ENCODE assay signal across 18 cellular contexts in genomic region chr10:5574642-5575131, GRCh38. TPM values are rescaled to one million over a fixed set of nuclear protein-coding genes. Genes with fewer than 3 reads are reported as not detected.
DNase-seq lines count a peak whose midpoint lies in the region; ATAC-seq, FAIRE-seq and TF ChIP-seq lines count a peak whose summit lies in the region.
"Had no signal": no experiment of that assay in that cellular context is flagged by ENCODE, and none has a peak within 500 bp of the region (broad histone marks: within the 10 kb centered on the region; RNA-seq: fewer than 3 reads in every experiment).

No MANE protein-coding gene starts in this region.

- H3K27ac Mint-ChIP-seq in effector memory CD8-positive, alpha-beta T cell, result no peak overlapping the region
- H3K27ac Mint-ChIP-seq: memory B cell had no signal

- H3K9me3 ChIP-seq in A549 (no peaks in the 10 kb centered on the region), hepatocyte (ENCODE audit: low read depth) (no peaks in the 10 kb centered on the region)
- H3K9me3 ChIP-seq: body of pancreas, suprapubic skin had no signal

- no peak overlapping the region for H3K4me3 Mint-ChIP-seq in effector memory CD8-positive, alpha-beta T cell
- H3K4me3 Mint-ChIP-seq: CD4-positive, CD25-positive, alpha-beta regulatory T cell; memory B cell had no signal

- no peaks in the 10 kb centered on the region for H3K9me2 ChIP-seq in hepatocyte (replicated peaks; ENCODE audit: insufficient read depth)

- no peak overlapping the region for H2AFZ ChIP-seq in hepatocyte

- CTCF ChIA-PET in A549 (lab: Yijun Ruan, JAX) (interaction anchor here (1.3 kb wide), 1 partner anchor 48 kb away, joined by 3 read pairs; no protein-coding TSS in a partner anchor), RWPE1 (lab: Yijun Ruan, JAX) (interaction anchor here (0.6 kb wide), 1 partner anchor 11 kb away, joined by 3 read pairs; no protein-coding TSS in a partner anchor)

- no peak for TF ChIP-seq POLR2A in A549 (IDR thresholded peaks at IDR 0.05; ENCODE audit: low read length)

- H3K79me2 ChIP-seq in hepatocyte, result no peaks in the 10 kb centered on the region

- no peak for TF ChIP-seq CTCF in A549 (IDR thresholded peaks at IDR 0.05)
- no peak for TF ChIP-seq CTCF in RWPE1 (conservative IDR thresholded peaks at IDR 0.05; ENCODE audit: low read depth)
- TF ChIP-seq CTCF in hepatocyte (IDR thresholded peaks at IDR 0.05; ENCODE audit: poor library complexity), result no peak

- no peak for TF ChIP-seq EP300 in A549 (IDR thresholded peaks at IDR 0.05)

- 81% methylated on average over 14 of the region's 14 CpGs for WGBS in A549 (ENCODE audit: missing lambda C conversion rate)
- 58% methylated on average over 14 of the region's 14 CpGs for WGBS in hepatocyte (ENCODE audit: low lambda C conversion rate, missing lambda C conversion rate)

- no peak overlapping the region for H3K4me2 ChIP-seq in A549
- H3K4me2 ChIP-seq in hepatocyte, result peak overlapping the region; percentile 18

- H3K36me3 Mint-ChIP-seq in effector memory CD8-positive, alpha-beta T cell (ENCODE audit: insufficient read depth), result no peaks in the 10 kb centered on the region
- H3K36me3 Mint-ChIP-seq: CD4-positive, CD25-positive, alpha-beta regulatory T cell; memory B cell had no signal

- H3K27ac ChIP-seq in A549 (peak overlapping the region; percentile 44 to 74; a peak in 5 of 6 replicates), RWPE1 (peak overlapping the region; percentile 75), hepatocyte (peak overlapping the region; percentile 86)
- H3K27ac ChIP-seq: body of pancreas, suprapubic skin had no signal

- H4K20me1 ChIP-seq in hepatocyte (ENCODE audit: insufficient read depth, poor library complexity, severe bottlenecking), result no peaks in the 10 kb centered on the region

- H3K27me3 Mint-ChIP-seq in effector memory CD8-positive, alpha-beta T cell, result peaks cover 0 to 19% of the 10 kb centered on the region in 2 donors
- H3K27me3 Mint-ChIP-seq: CD4-positive, CD25-positive, alpha-beta regulatory T cell had no signal

- H3K27me3 ChIP-seq in hepatocyte, result no peaks in the 10 kb centered on the region
- H3K27me3 ChIP-seq: body of pancreas, suprapubic skin had no signal

- H3K9me3 Mint-ChIP-seq in effector memory CD8-positive, alpha-beta T cell, result no peaks in the 10 kb centered on the region
- H3K9me3 Mint-ChIP-seq: memory B cell had no signal

- intact Hi-C loops in posterior vena cava (cut with DNase I), result no loop called here

- H3K4me3 ChIP-seq in A549 (no peak overlapping the region), hepatocyte (no peak overlapping the region)
- H3K4me3 ChIP-seq: body of pancreas, GM12878, suprapubic skin had no signal

- no peaks in the 10 kb centered on the region for H3K36me3 ChIP-seq in hepatocyte (replicated peaks; ENCODE audit: insufficient read depth, low read depth)
- H3K36me3 ChIP-seq: suprapubic skin had no signal

- POLR2A ChIA-PET in A549 (lab: Yijun Ruan, JAX) (no interaction called here), RWPE1 (lab: Yijun Ruan, JAX; ENCODE audit: low non-redundant PET) (interaction anchor here (1.2 kb wide), 1 partner anchor 9 kb away, joined by 3 read pairs; no protein-coding TSS in a partner anchor)

- TF ChIP-seq RAD21 in A549 (conservative IDR thresholded peaks at IDR 0.05 in 1 of 2, IDR thresholded peaks at IDR 0.05 in 1 of 2), result no peak

- H3K4me1 ChIP-seq in A549, result peaks cover 19% of the 10 kb centered on the region
- peaks cover 29% of the 10 kb centered on the region for H3K4me1 ChIP-seq in hepatocyte (ENCODE audit: insufficient read depth)
- H3K4me1 ChIP-seq: body of pancreas had no signal

- no peak for FAIRE-seq in A549 (lab: Jason Lieb, UNC)
- FAIRE-seq: GM12878 had no signal

- DNase-seq in A549 (ENCODE audit: low read depth in 1 of 2, low spot score in 1 of 2) (no peak), RWPE1 (ENCODE audit: low spot score) (no peak), hepatocyte (ENCODE audit: low spot score) (peak; percentile 63), posterior vena cava (ENCODE audit: low spot score) (peak; percentile 38), UCSD-AML1 (lab: John Stamatoyannopoulos, UW; ENCODE audit: unreplicated experiment) (no peak), midbrain (lab: John Stamatoyannopoulos, UW) (no peak)
- DNase-seq in effector memory CD8-positive, alpha-beta T cell, result no peak
- DNase-seq in activated T-cell treated with anti-CD3 and anti-CD28 coated beads, Interleukin-2, amount 50 U/mL, for 48 hours, result no peak
- DNase-seq: body of pancreas; CD4-positive, CD25-positive, alpha-beta regulatory T cell; NCI-H187 treated with DMSO at 0.1 percent for 48 hours; NCI-H510A treated with DMSO at 0.1 percent for 48 hours; OCI-M1 had no signal

- peak; percentile 20 to 27; a peak in 4 of 6 replicates for ATAC-seq in A549
- no peak for ATAC-seq in effector memory CD8-positive, alpha-beta T cell (replicated peaks)
- ATAC-seq: body of pancreas, GM12878 had no signal

- no peaks in the 10 kb centered on the region for H3K4me1 Mint-ChIP-seq in effector memory CD8-positive, alpha-beta T cell (ENCODE audit: low read depth in 2 of 2)

TF ChIP-seq in A549, 52 proteins besides CTCF, POLR2A, EP300 and RAD21:
- TF ChIP-seq NR3C1 (IDR thresholded peaks at IDR 0.05) (no peak), ZC3H11A (IDR thresholded peaks at IDR 0.05) (no peak), HOXB13 (CRISPR knock-in tag; IDR thresholded peaks at IDR 0.05; ENCODE audit: low read depth) (no peak), KDM5A (IDR thresholded peaks at IDR 0.05) (no peak), NFE2L2 (conservative IDR thresholded peaks at IDR 0.05; ENCODE audit: low read length) (no peak), HEYL (CRISPR knock-in tag; IDR thresholded peaks at IDR 0.05) (no peak), ZSCAN20 (CRISPR knock-in tag; IDR thresholded peaks at IDR 0.05) (no peak), MAZ (IDR thresholded peaks at IDR 0.05; ENCODE audit: borderline replicate concordance, low read depth, low read length) (no peak), CEBPB (IDR thresholded peaks at IDR 0.05) (no peak), CHD2 (IDR thresholded peaks at IDR 0.05; ENCODE audit: low read length, partially characterized antibody) (no peak), MAX (IDR thresholded peaks at IDR 0.05) (no peak), JUNB (IDR thresholded peaks at IDR 0.05) (no peak), BCL3 (IDR thresholded peaks at IDR 0.05) (no peak), HES2 (IDR thresholded peaks at IDR 0.05) (no peak), RFX5 (IDR thresholded peaks at IDR 0.05) (no peak), ELK1 (IDR thresholded peaks at IDR 0.05; ENCODE audit: low read depth, low read length) (no peak), ESRRA (IDR thresholded peaks at IDR 0.05; ENCODE audit: borderline replicate concordance, low read length) (no peak), EHMT2 (IDR thresholded peaks at IDR 0.05; ENCODE audit: low read depth) (no peak)

RNA-seq across cellular contexts. Expression of gene CALML3, which starts 49.9 kb away (rescaled TPM):
- polyA plus RNA-seq in A549 (2011; rRNA removed), result not detected in 2 replicates
- 0.01 TPM in 1 of 2 replicates, not detected in the other for polyA plus RNA-seq in A549 (2012; cell fraction: cytosol; rRNA removed)
- not detected in 2 replicates for polyA plus RNA-seq in A549 (2012; cell fraction: nucleus; rRNA removed)
- not detected in 3 replicates for polyA plus RNA-seq in A549 (2017; fragmentation: RNase III; extraction: RNeasy Plus Mini Kit Qiagen cat#74134 plus additional on column Dnase treatment)
- polyA minus RNA-seq in A549 (2011; rRNA and poly(A)+ RNA removed), result not detected in 2 replicates
- total RNA-seq in hepatocyte, result not detected in 2 replicates
- not detected in 2 replicates for polyA plus RNA-seq in hepatocyte
- total RNA-seq in posterior vena cava, result not detected
- total RNA-seq: activated CD8-positive, alpha-beta memory T cell treated with anti-CD3 and anti-CD28 coated beads for 36 hours; body of pancreas; CD4-positive, CD25-positive, alpha-beta regulatory T cell; GM12878; omental fat pad had no signal
- polyA plus RNA-seq: CD4-positive, CD25-positive, alpha-beta regulatory T cell; GM12878 had no signal

Comparison
In these comparisons a context has a peak if more than half of its experiments do, and no peak if none do; other contexts are left out.
1. DNase-seq: peak in hepatocyte (single experiment) and posterior vena cava (single experiment); none in A549 (0 of 2), RWPE1 (single experiment), effector memory CD8-positive, alpha-beta T cell (0 of 3), UCSD-AML1 (single experiment), activated T-cell treated with anti-CD3 and anti-CD28 coated beads, Interleukin-2, amount 50 U/mL, for 48 hours (0 of 2) and midbrain (single experiment).
2. Peak in every context shown above with its lines, with median percentiles within 50 percentile points of each other: H3K27ac ChIP-seq.